27 cellular contexts compared by ENCODE assay signal in genomic region chr9:20962487-20962886, GRCh38.
"Had no signal": no experiment of that assay in that cellular context is flagged by ENCODE, and none has a peak within 500 bp of the region (broad histone marks: within the 10 kb centered on the region; RNA-seq: fewer than 3 reads in every experiment).

No MANE protein-coding gene starts in this region.

- H3K4me1 Mint-ChIP-seq: immature natural killer cell; naive thymus-derived CD8-positive, alpha-beta T cell; nephron progenitor cell; neural progenitor cell; stimulated activated naive B cell treated with anti-CD40 and anti-IgM and Interleukin-4, amounts not matched to agents 10 μg/mL and 1 μg/mL and 100 μg/mL, for 72 hours had no signal

- H3K4me3 ChIP-seq: left lung, lower lobe of right lung, neural progenitor cell, right atrium auricular region, right lobe of liver, skin epidermis, stomach, testis, thyroid gland, transverse colon, upper lobe of left lung, vagina had no signal

- H3K27me3 Mint-ChIP-seq: naive thymus-derived CD8-positive, alpha-beta T cell; stimulated activated naive B cell treated with anti-CD40 and anti-IgM and Interleukin-4, amounts not matched to agents 10 μg/mL and 1 μg/mL and 100 μg/mL, for 72 hours had no signal

- ATAC-seq: left colon; left lung; lower lobe of right lung; naive thymus-derived CD8-positive, alpha-beta T cell; right lobe of liver; stimulated activated naive B cell treated with anti-CD40 and anti-IgM and Interleukin-4, amounts not matched to agents 10 μg/mL and 1 μg/mL and 100 μg/mL, for 72 hours; stimulated activated naive CD8-positive, alpha-beta T cell treated with anti-CD3 and anti-CD28 coated beads, Interleukin-15, Interleukin-2, amounts not matched to agents 100 U/mL and 50 U/mL, for 24 hours had no signal

- DNase-seq: hypothalamus; immature natural killer cell; kidney; left colon; left lung; lower lobe of right lung; mammary epithelial cell; mesenchymal stem cell; naive thymus-derived CD8-positive, alpha-beta T cell; nephron progenitor cell; occipital lobe; right lobe of liver; stimulated activated CD4-positive, alpha-beta T cell treated with anti-CD3 and anti-CD28 coated beads, Interleukin-12 subunit alpha, Interleukin-12 subunit beta, amount 100 ng/mL, for 4 hours; stimulated activated CD4-positive, alpha-beta T cell treated with anti-CD3 and anti-CD28 coated beads, Interleukin-15, amount 100 ng/mL, for 24 hours; stimulated activated CD4-positive, alpha-beta T cell treated with anti-CD3 and anti-CD28 coated beads, Interleukin-2, amount 100 ng/mL, for 24 hours; stimulated activated CD4-positive, alpha-beta T cell treated with anti-CD3 and anti-CD28 coated beads, Interleukin-4, amount 100 ng/mL, for 1 hour; stimulated activated naive B cell treated with anti-CD40 and anti-IgM and Interleukin-4, amounts not matched to agents 10 μg/mL and 1 μg/mL and 100 μg/mL, for 72 hours; stimulated activated naive CD8-positive, alpha-beta T cell treated with anti-CD3 and anti-CD28 coated beads, Interleukin-15, Interleukin-2, amounts not matched to agents 100 U/mL and 50 U/mL, for 24 hours; stomach; testis; thyroid gland; transverse colon; upper lobe of left lung had no signal

- H3K4me3 Mint-ChIP-seq: immature natural killer cell; naive thymus-derived CD8-positive, alpha-beta T cell; nephron progenitor cell; neural progenitor cell; stimulated activated naive B cell treated with anti-CD40 and anti-IgM and Interleukin-4, amounts not matched to agents 10 μg/mL and 1 μg/mL and 100 μg/mL, for 72 hours had no signal

- H3K9me3 Mint-ChIP-seq: immature natural killer cell had no signal

- H3K27ac Mint-ChIP-seq: immature natural killer cell; naive thymus-derived CD8-positive, alpha-beta T cell; nephron progenitor cell; neural progenitor cell; stimulated activated naive B cell treated with anti-CD40 and anti-IgM and Interleukin-4, amounts not matched to agents 10 μg/mL and 1 μg/mL and 100 μg/mL, for 72 hours had no signal
